13 cellular contexts compared by ENCODE assay signal in genomic region chr2:144426981-144427479, GRCh38.
DNase-seq lines count a peak whose midpoint lies in the region; ATAC-seq and TF ChIP-seq lines count a peak whose summit lies in the region.
"Had no signal": no experiment of that assay in that cellular context is flagged by ENCODE, and none has a peak within 500 bp of the region (broad histone marks: within the 10 kb centered on the region; RNA-seq: fewer than 3 reads in every experiment).

No MANE protein-coding gene starts in this region.

- H3K36me3 ChIP-seq in A673 (ENCODE audit: insufficient read depth, low read length, poor library complexity, severe bottlenecking): peaks cover 65% of the 10 kb centered on the region
- peaks cover 60% of the 10 kb centered on the region for H3K36me3 ChIP-seq in SJCRH30
- H3K36me3 ChIP-seq in endodermal cell (ENCODE audit: control insufficient read depth, insufficient read depth, low read length): no peaks in the 10 kb centered on the region

- POLR2A ChIA-PET in A673 (lab: Charles Lee; ENCODE audit: low non-redundant PET): interaction anchor here (0.7 kb wide), 1 partner anchor 1396 kb away, joined by 4 read pairs; no protein-coding TSS in a partner anchor

- H3K9ac ChIP-seq in endodermal cell (ENCODE audit: extremely low read depth, low read length, poor library complexity, severe bottlenecking): no peak overlapping the region

- WGBS in endodermal cell (ENCODE audit: insufficient coverage in 1 of 2, insufficient read length in 1 of 2), 2 experiments: 87 to 91% methylated on average over 4 of the region's 4 CpGs

- CTCF ChIA-PET in A673 (lab: Charles Lee): interaction anchor here (0.5 kb wide), 1 partner anchor 1222 kb away, joined by 9 read pairs; no protein-coding TSS in a partner anchor

- BruUV-seq in A673 (replicated peaks; lab: Mats Ljungman, UMichigan): no TSS peak

- H3K4me1 ChIP-seq in A673 (ENCODE audit: insufficient read depth, low read length, poor library complexity, severe bottlenecking) (peaks cover 18% of the 10 kb centered on the region), SJCRH30 (peaks cover 24% of the 10 kb centered on the region), endodermal cell (ENCODE audit: control insufficient read depth, insufficient read depth, low read length) (peaks cover 19% of the 10 kb centered on the region)

- ATAC-seq in HG02970 (IDR thresholded peaks at IDR 0.05; ENCODE audit: low FRiP score, unreplicated experiment): no peak
- ATAC-seq: mucosa of descending colon had no signal

- H3K4me1 Mint-ChIP-seq in nephron: peaks cover 23% of the 10 kb centered on the region
- peaks cover 30% of the 10 kb centered on the region for H3K4me1 Mint-ChIP-seq in endodermal cell

- H3K9me3 Mint-ChIP-seq in nephron (no peaks in the 10 kb centered on the region), endodermal cell (no peaks in the 10 kb centered on the region)

- peak overlapping the region in 2 of 3 experiments; percentile 57 to 75 for H3K4me3 Mint-ChIP-seq in nephron
- no peak overlapping the region for H3K4me3 Mint-ChIP-seq in endodermal cell

- H3K27ac ChIP-seq in A673 (ENCODE audit: low read depth, low read length, poor library complexity, severe bottlenecking): peak overlapping the region; percentile 7
- no peak overlapping the region; the same call in 1 of the 2 replicates for H3K27ac ChIP-seq in SJCRH30
- no peak overlapping the region for H3K27ac ChIP-seq in endodermal cell (ENCODE audit: low read depth, low read length)
- H3K27ac ChIP-seq: VCaP had no signal

- DNase-seq in A673 (ENCODE audit: low spot score) (no peak), SJCRH30 (peak; percentile 11 to 47), fibroblast of pulmonary artery (ENCODE audit: low read depth) (peak; percentile 76), HT-29 (ENCODE audit: low spot score) (no peak), endodermal cell (no peak)
- DNase-seq in NK-92 treated with Interleukin-12 subunit alpha and Interleukin-12 subunit beta, amount 100 ng/mL, for 24 hours (lab: John Stamatoyannopoulos, UW): no peak
- DNase-seq: amniotic stem cell, C1 segment of cervical spinal cord, mucosa of descending colon, NCI-H1930 had no signal

- H3K27ac Mint-ChIP-seq in nephron (peak overlapping the region in 2 of 3 experiments; percentile 69 to 84), endodermal cell (no peak overlapping the region)

- no peak overlapping the region for H3K4me3 ChIP-seq in A673 (ENCODE audit: low read depth, low read length, poor library complexity, severe bottlenecking)
- H3K4me3 ChIP-seq in SJCRH30: no peak overlapping the region
- H3K4me3 ChIP-seq in fibroblast of pulmonary artery (replicated peaks; ENCODE audit: low read depth, low read length): no peak overlapping the region
- no peak overlapping the region for H3K4me3 ChIP-seq in endodermal cell (ENCODE audit: low read length)
- H3K4me3 ChIP-seq: mucosa of descending colon had no signal

- no peak for TF ChIP-seq CTCF in A673 (conservative IDR thresholded peaks at IDR 0.05; ENCODE audit: low read depth, low read length)
- TF ChIP-seq CTCF in fibroblast of pulmonary artery (IDR thresholded peaks at IDR 0.05; ENCODE audit: low read length, missing control alignments): no peak
- TF ChIP-seq CTCF in nephron (IDR thresholded peaks at IDR 0.05; ENCODE audit: unreplicated experiment in 3 of 3): no peak
- TF ChIP-seq CTCF in endodermal cell (conservative IDR thresholded peaks at IDR 0.05): no peak

- H3K27me3 ChIP-seq in A673 (replicated peaks; ENCODE audit: insufficient read depth, low read depth, low read length, poor library complexity) (no peaks in the 10 kb centered on the region), SJCRH30 (no peaks in the 10 kb centered on the region), endodermal cell (ENCODE audit: control insufficient read depth, insufficient read depth, low read length, poor library complexity, severe bottlenecking) (no peaks in the 10 kb centered on the region)

- no peaks in the 10 kb centered on the region for H3K9me3 ChIP-seq in A673 (ENCODE audit: low read depth, low read length, poor library complexity, severe bottlenecking)
- no peaks in the 10 kb centered on the region for H3K9me3 ChIP-seq in SJCRH30 (replicated peaks)
- no peaks in the 10 kb centered on the region for H3K9me3 ChIP-seq in endodermal cell (ENCODE audit: control insufficient read depth, low read length)
- H3K9me3 ChIP-seq: mucosa of descending colon had no signal

- H3K27me3 Mint-ChIP-seq in nephron (ENCODE audit: low read depth) (no peaks in the 10 kb centered on the region), endodermal cell (ENCODE audit: insufficient read depth) (no peaks in the 10 kb centered on the region)

- H3K36me3 Mint-ChIP-seq in nephron (ENCODE audit: low read depth) (peaks cover 44% of the 10 kb centered on the region), endodermal cell (ENCODE audit: low read depth) (no peaks in the 10 kb centered on the region)

- intact Hi-C loops in A673 (cut with micrococcal nuclease; ENCODE audit: unreplicated experiment): no loop called here

Comparison
In these comparisons a context has a peak if more than half of its experiments do, and no peak if none do; other contexts are left out.
1. DNase-seq: peak in SJCRH30 (2 of 2) and fibroblast of pulmonary artery (single experiment); none in A673 (single experiment), NK-92 treated with Interleukin-12 subunit alpha and Interleukin-12 subunit beta, amount 100 ng/mL, for 24 hours (single experiment), HT-29 (single experiment) and endodermal cell (single experiment).